2 cellular contexts compared by ENCODE assay signal in genomic region chr5:67163231-67163756, GRCh38.
TF ChIP-seq lines count a peak whose summit lies in the region.

No MANE protein-coding gene starts in this region.

TF ChIP-seq in SK-N-SH, 30 proteins besides CTCF, POLR2A, EP300 and RAD21 (continued from another document):
- TF ChIP-seq IRF3 (IDR thresholded peaks at IDR 0.05; ENCODE audit: low read depth, low read length) (no peak), RFX5 (IDR thresholded peaks at IDR 0.05; ENCODE audit: low read length) (no peak), MEF2A (IDR thresholded peaks at IDR 0.05; ENCODE audit: borderline replicate concordance, low read depth) (no peak), SIN3A (IDR thresholded peaks at IDR 0.05; ENCODE audit: borderline replicate concordance, low read depth, low read length) (no peak), RXRA (IDR thresholded peaks at IDR 0.05; ENCODE audit: borderline replicate concordance, low read depth) (no peak), PBX3 (IDR thresholded peaks at IDR 0.05) (no peak), NRF1 (IDR thresholded peaks at IDR 0.05; ENCODE audit: low read depth, low read length) (no peak), FOXJ3 (CRISPR knock-in tag; IDR thresholded peaks at IDR 0.05) (no peak), ZBTB33 (IDR thresholded peaks at IDR 0.05; ENCODE audit: borderline replicate concordance, low read depth) (no peak), NFIC (IDR thresholded peaks at IDR 0.05; ENCODE audit: borderline replicate concordance) (no peak), TAF1 (IDR thresholded peaks at IDR 0.05; ENCODE audit: borderline replicate concordance, low read depth, low read length) (no peak), EZH2phosphoT487 (IDR thresholded peaks at IDR 0.05; ENCODE audit: borderline replicate concordance, low read depth) (no peak), MAX (IDR thresholded peaks at IDR 0.05; ENCODE audit: low read depth) (no peak), FOXM1 (IDR thresholded peaks at IDR 0.05; ENCODE audit: low read depth) (no peak), RCOR1 (IDR thresholded peaks at IDR 0.05; ENCODE audit: low read length) (no peak), SMC3 (IDR thresholded peaks at IDR 0.05; ENCODE audit: low read depth, low read length) (no peak)

TF ChIP-seq in SK-N-SH treated with all-trans-retinoic acid at 6 μM for 48 hours, 23 proteins besides CTCF, POLR2A, EP300 and RAD21 (continued from another document):
- no peak for TF ChIP-seq PPARA (CRISPR knock-in tag; IDR thresholded peaks at IDR 0.05; ENCODE audit: borderline replicate concordance)
- no peak for TF ChIP-seq ARNTL (CRISPR knock-in tag; IDR thresholded peaks at IDR 0.05; ENCODE audit: borderline replicate concordance, low read depth)
- no peak for TF ChIP-seq TCF4 (CRISPR knock-in tag; IDR thresholded peaks at IDR 0.05; ENCODE audit: borderline replicate concordance)
- TF ChIP-seq ISL1 (CRISPR knock-in tag; IDR thresholded peaks at IDR 0.05) = no peak
- no peak for TF ChIP-seq TSHZ2 (CRISPR knock-in tag; IDR thresholded peaks at IDR 0.05)
- TF ChIP-seq OSR1 (CRISPR knock-in tag; IDR thresholded peaks at IDR 0.05) = no peak
- TF ChIP-seq PATZ1 (CRISPR knock-in tag; IDR thresholded peaks at IDR 0.05; ENCODE audit: borderline replicate concordance) = no peak
